ENCODE assay signal across 1 cellular context in the genomic region with DNA sequence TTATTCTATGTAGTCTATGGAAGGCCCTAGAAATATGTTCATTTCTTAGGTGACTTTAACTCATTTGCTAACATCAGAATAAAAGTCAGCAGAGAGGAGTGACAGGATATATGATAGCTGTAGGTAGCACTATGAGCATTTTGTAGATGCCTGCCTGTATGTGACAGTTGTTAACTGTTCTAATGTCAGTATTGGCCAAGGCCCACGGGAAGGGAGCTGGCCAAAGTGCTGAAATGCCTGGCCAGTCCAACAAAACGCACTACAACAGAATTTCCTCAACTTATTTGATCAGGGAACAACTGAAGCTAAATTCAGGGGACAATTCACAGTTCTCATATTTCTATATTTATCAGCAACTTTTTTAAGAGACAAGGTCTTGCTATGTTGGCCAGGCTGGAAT.
A peak's percentile ranks its signal among the peaks of the same experiment; 100 is the strongest.
TF ChIP-seq lines count a peak whose summit lies in the region.

No MANE protein-coding gene starts in this region.

TF ChIP-seq in K562, 482 proteins besides CTCF, POLR2A, EP300 and RAD21 (continued from another document and continues in another):
- TF ChIP-seq, protein P1, sequence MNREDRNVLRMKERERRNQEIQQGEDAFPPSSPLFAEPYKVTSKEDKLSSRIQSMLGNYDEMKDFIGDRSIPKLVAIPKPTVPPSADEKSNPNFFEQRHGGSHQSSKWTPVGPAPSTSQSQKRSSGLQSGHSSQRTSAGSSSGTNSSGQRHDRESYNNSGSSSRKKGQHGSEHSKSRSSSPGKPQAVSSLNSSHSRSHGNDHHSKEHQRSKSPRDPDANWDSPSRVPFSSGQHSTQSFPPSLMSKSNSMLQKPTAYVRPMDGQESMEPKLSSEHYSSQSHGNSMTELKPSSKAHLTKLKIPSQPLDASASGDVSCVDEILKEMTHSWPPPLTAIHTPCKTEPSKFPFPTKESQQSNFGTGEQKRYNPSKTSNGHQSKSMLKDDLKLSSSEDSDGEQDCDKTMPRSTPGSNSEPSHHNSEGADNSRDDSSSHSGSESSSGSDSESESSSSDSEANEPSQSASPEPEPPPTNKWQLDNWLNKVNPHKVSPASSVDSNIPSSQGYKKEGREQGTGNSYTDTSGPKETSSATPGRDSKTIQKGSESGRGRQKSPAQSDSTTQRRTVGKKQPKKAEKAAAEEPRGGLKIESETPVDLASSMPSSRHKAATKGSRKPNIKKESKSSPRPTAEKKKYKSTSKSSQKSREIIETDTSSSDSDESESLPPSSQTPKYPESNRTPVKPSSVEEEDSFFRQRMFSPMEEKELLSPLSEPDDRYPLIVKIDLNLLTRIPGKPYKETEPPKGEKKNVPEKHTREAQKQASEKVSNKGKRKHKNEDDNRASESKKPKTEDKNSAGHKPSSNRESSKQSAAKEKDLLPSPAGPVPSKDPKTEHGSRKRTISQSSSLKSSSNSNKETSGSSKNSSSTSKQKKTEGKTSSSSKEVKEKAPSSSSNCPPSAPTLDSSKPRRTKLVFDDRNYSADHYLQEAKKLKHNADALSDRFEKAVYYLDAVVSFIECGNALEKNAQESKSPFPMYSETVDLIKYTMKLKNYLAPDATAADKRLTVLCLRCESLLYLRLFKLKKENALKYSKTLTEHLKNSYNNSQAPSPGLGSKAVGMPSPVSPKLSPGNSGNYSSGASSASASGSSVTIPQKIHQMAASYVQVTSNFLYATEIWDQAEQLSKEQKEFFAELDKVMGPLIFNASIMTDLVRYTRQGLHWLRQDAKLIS (CRISPR knock-in tag; IDR thresholded peaks at IDR 0.05) = no peak
- TF ChIP-seq ZFP36 (IDR thresholded peaks at IDR 0.05; ENCODE audit: low read depth, low read length, partially characterized antibody) (no peak), SMAD1 (IDR thresholded peaks at IDR 0.05; ENCODE audit: low read depth, low read length, partially characterized antibody) (no peak), CHD4 (IDR thresholded peaks at IDR 0.05; ENCODE audit: insufficient read depth, insufficient replicate concordance, low read depth, low read length, poor library complexity, severe bottlenecking) (no peak), MYBL2 (IDR thresholded peaks at IDR 0.05; ENCODE audit: low read depth) (no peak), MYBL2 (CRISPR knock-in tag; IDR thresholded peaks at IDR 0.05; ENCODE audit: borderline replicate concordance) (no peak), SIX5 (IDR thresholded peaks at IDR 0.05; ENCODE audit: borderline replicate concordance in 1 of 2, insufficient read depth in 1 of 2, low read depth in 1 of 2, low read length in 2 of 2) (no peak), ZNF766 (CRISPR knock-in tag; conservative IDR thresholded peaks at IDR 0.05) (peak; percentile 90), POU5F1 (IDR thresholded peaks at IDR 0.05; ENCODE audit: borderline replicate concordance, low read depth, low read length, partially characterized antibody) (no peak), MTA3 (IDR thresholded peaks at IDR 0.05; ENCODE audit: borderline replicate concordance) (no peak), EHMT2 (IDR thresholded peaks at IDR 0.05) (peak; percentile 99), ARID2 (IDR thresholded peaks at IDR 0.05) (no peak), HOXB6 (CRISPR knock-in tag; IDR thresholded peaks at IDR 0.05; ENCODE audit: borderline replicate concordance) (no peak), ZNF23 (CRISPR knock-in tag; IDR thresholded peaks at IDR 0.05) (no peak), ZNF224 (CRISPR knock-in tag; IDR thresholded peaks at IDR 0.05) (no peak), ZNF436 (CRISPR knock-in tag; IDR thresholded peaks at IDR 0.05) (no peak), YY1 (IDR thresholded peaks at IDR 0.05; ENCODE audit: borderline replicate concordance in 1 of 3, control insufficient read depth in 1 of 3, extremely low read depth in 1 of 3, insufficient read depth in 3 of 3, insufficient read length in 1 of 3, insufficient replicate concordance in 2 of 3, low read depth in 1 of 3, low read length in 2 of 3) (no peak), HNRNPUL1 (IDR thresholded peaks at IDR 0.05; ENCODE audit: low read length) (no peak), ZNF695 (CRISPR knock-in tag; IDR thresholded peaks at IDR 0.05) (no peak), NCOA6 (IDR thresholded peaks at IDR 0.05) (no peak), LEF1 (IDR thresholded peaks at IDR 0.05) (no peak), XRCC3 (IDR thresholded peaks at IDR 0.05) (no peak), NFYB (IDR thresholded peaks at IDR 0.05; ENCODE audit: extremely low read depth, insufficient read length) (no peak), PURB (CRISPR knock-in tag; IDR thresholded peaks at IDR 0.05; ENCODE audit: low read depth) (no peak)
- TF ChIP-seq, protein P2, sequence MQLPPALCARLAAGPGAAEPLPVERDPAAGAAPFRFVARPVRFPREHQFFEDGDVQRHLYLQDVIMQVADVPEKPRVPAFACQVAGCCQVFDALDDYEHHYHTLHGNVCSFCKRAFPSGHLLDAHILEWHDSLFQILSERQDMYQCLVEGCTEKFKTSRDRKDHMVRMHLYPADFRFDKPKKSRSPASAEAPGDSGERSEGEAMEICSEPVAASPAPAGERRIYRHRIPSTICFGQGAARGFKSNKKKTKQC (CRISPR knock-in tag; IDR thresholded peaks at IDR 0.05) = 0 out of 2 replicates have a peak, but pooled peaks have one; percentile 33
- TF ChIP-seq, protein P3, sequence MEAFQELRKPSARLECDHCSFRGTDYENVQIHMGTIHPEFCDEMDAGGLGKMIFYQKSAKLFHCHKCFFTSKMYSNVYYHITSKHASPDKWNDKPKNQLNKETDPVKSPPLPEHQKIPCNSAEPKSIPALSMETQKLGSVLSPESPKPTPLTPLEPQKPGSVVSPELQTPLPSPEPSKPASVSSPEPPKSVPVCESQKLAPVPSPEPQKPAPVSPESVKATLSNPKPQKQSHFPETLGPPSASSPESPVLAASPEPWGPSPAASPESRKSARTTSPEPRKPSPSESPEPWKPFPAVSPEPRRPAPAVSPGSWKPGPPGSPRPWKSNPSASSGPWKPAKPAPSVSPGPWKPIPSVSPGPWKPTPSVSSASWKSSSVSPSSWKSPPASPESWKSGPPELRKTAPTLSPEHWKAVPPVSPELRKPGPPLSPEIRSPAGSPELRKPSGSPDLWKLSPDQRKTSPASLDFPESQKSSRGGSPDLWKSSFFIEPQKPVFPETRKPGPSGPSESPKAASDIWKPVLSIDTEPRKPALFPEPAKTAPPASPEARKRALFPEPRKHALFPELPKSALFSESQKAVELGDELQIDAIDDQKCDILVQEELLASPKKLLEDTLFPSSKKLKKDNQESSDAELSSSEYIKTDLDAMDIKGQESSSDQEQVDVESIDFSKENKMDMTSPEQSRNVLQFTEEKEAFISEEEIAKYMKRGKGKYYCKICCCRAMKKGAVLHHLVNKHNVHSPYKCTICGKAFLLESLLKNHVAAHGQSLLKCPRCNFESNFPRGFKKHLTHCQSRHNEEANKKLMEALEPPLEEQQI (IDR thresholded peaks at IDR 0.05) = peak; percentile 78
- TF ChIP-seq, protein P4, sequence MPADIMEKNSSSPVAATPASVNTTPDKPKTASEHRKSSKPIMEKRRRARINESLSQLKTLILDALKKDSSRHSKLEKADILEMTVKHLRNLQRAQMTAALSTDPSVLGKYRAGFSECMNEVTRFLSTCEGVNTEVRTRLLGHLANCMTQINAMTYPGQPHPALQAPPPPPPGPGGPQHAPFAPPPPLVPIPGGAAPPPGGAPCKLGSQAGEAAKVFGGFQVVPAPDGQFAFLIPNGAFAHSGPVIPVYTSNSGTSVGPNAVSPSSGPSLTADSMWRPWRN (IDR thresholded peaks at IDR 0.05; ENCODE audit: low read depth) = no peak
- TF ChIP-seq, protein P5, sequence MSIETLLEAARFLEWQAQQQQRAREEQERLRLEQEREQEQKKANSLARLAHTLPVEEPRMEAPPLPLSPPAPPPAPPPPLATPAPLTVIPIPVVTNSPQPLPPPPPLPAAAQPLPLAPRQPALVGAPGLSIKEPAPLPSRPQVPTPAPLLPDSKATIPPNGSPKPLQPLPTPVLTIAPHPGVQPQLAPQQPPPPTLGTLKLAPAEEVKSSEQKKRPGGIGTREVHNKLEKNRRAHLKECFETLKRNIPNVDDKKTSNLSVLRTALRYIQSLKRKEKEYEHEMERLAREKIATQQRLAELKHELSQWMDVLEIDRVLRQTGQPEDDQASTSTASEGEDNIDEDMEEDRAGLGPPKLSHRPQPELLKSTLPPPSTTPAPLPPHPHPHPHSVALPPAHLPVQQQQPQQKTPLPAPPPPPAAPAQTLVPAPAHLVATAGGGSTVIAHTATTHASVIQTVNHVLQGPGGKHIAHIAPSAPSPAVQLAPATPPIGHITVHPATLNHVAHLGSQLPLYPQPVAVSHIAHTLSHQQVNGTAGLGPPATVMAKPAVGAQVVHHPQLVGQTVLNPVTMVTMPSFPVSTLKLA (conservative IDR thresholded peaks at IDR 0.05) = 0 out of 4 replicates have a peak, but pooled peaks of 1 of the 2 experiments have one; percentile 24
- TF ChIP-seq, protein P6, sequence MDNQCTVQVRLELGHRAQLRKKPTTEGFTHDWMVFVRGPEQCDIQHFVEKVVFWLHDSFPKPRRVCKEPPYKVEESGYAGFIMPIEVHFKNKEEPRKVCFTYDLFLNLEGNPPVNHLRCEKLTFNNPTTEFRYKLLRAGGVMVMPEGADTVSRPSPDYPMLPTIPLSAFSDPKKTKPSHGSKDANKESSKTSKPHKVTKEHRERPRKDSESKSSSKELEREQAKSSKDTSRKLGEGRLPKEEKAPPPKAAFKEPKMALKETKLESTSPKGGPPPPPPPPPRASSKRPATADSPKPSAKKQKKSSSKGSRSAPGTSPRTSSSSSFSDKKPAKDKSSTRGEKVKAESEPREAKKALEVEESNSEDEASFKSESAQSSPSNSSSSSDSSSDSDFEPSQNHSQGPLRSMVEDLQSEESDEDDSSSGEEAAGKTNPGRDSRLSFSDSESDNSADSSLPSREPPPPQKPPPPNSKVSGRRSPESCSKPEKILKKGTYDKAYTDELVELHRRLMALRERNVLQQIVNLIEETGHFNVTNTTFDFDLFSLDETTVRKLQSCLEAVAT (IDR thresholded peaks at IDR 0.05) = no peak
- TF ChIP-seq, protein P7, sequence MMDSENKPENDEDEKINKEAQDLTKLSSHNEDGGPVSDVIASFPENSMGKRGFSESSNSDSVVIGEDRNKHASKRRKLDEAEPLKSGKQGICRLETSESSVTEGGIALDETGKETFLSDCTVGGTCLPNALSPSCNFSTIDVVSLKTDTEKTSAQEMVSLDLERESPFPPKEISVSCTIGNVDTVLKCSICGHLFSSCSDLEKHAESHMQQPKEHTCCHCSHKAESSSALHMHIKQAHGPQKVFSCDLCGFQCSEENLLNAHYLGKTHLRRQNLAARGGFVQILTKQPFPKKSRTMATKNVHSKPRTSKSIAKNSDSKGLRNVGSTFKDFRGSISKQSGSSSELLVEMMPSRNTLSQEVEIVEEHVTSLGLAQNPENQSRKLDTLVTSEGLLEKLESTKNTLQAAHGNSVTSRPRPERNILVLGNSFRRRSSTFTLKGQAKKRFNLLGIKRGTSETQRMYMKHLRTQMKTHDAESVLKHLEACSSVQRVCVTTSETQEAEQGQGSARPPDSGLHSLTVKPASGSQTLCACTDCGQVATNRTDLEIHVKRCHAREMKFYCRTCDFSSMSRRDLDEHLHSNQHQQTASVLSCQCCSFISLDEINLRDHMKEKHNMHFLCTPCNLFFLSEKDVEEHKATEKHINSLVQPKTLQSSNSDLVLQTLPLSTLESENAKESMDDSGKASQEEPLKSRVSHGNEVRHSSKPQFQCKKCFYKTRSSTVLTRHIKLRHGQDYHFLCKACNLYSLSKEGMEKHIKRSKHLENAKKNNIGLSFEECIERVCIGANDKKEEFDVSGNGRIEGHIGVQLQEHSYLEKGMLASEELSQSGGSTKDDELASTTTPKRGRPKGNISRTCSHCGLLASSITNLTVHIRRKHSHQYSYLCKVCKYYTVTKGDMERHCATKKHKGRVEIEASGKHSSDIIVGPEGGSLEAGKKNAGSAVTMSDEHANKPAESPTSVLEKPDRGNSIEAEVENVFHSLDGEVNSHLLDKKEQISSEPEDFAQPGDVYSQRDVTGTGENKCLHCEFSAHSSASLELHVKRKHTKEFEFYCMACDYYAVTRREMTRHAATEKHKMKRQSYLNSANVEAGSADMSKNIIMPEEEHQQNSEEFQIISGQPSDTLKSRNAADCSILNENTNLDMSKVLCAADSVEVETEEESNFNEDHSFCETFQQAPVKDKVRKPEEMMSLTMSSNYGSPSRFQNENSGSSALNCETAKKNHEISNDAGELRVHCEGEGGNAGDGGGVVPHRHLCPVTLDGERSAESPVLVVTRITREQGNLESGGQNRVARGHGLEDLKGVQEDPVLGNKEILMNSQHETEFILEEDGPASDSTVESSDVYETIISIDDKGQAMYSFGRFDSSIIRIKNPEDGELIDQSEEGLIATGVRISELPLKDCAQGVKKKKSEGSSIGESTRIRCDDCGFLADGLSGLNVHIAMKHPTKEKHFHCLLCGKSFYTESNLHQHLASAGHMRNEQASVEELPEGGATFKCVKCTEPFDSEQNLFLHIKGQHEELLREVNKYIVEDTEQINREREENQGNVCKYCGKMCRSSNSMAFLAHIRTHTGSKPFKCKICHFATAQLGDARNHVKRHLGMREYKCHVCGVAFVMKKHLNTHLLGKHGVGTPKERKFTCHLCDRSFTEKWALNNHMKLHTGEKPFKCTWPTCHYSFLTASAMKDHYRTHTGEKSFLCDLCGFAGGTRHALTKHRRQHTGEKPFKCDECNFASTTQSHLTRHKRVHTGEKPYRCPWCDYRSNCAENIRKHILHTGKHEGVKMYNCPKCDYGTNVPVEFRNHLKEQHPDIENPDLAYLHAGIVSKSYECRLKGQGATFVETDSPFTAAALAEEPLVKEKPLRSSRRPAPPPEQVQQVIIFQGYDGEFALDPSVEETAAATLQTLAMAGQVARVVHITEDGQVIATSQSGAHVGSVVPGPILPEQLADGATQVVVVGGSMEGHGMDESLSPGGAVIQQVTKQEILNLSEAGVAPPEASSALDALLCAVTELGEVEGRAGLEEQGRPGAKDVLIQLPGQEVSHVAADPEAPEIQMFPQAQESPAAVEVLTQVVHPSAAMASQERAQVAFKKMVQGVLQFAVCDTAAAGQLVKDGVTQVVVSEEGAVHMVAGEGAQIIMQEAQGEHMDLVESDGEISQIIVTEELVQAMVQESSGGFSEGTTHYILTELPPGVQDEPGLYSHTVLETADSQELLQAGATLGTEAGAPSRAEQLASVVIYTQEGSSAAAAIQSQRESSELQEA (IDR thresholded peaks at IDR 0.05; ENCODE audit: low read depth) = no peak
- TF ChIP-seq, protein P8, sequence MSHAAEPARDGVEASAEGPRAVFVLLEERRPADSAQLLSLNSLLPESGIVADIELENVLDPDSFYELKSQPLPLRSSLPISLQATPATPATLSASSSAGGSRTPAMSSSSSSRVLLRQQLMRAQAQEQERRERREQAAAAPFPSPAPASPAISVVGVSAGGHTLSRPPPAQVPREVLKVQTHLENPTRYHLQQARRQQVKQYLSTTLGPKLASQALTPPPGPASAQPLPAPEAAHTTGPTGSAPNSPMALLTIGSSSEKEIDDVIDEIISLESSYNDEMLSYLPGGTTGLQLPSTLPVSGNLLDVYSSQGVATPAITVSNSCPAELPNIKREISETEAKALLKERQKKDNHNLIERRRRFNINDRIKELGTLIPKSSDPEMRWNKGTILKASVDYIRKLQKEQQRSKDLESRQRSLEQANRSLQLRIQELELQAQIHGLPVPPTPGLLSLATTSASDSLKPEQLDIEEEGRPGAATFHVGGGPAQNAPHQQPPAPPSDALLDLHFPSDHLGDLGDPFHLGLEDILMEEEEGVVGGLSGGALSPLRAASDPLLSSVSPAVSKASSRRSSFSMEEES (CRISPR knock-in tag; IDR thresholded peaks at IDR 0.05) = no peak
- TF ChIP-seq, protein P9, sequence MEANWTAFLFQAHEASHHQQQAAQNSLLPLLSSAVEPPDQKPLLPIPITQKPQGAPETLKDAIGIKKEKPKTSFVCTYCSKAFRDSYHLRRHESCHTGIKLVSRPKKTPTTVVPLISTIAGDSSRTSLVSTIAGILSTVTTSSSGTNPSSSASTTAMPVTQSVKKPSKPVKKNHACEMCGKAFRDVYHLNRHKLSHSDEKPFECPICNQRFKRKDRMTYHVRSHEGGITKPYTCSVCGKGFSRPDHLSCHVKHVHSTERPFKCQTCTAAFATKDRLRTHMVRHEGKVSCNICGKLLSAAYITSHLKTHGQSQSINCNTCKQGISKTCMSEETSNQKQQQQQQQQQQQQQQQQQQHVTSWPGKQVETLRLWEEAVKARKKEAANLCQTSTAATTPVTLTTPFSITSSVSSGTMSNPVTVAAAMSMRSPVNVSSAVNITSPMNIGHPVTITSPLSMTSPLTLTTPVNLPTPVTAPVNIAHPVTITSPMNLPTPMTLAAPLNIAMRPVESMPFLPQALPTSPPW (CRISPR knock-in tag; IDR thresholded peaks at IDR 0.05) = peak; percentile 16; the same call in 1 of the 2 replicates
